2 cellular contexts compared by ENCODE assay signal in genomic region chr11:73366953-73367352, GRCh38.
TF ChIP-seq lines count a peak whose summit lies in the region.

No MANE protein-coding gene starts in this region.

TF ChIP-seq in GM12891, 5 proteins besides CTCF, POLR2A, EP300 and RAD21:
- TF ChIP-seq TAF1 (IDR thresholded peaks at IDR 0.05; ENCODE audit: low read depth, low read length) (no peak), POU2F2 (IDR thresholded peaks at IDR 0.05; ENCODE audit: low read depth, low read length) (no peak), SPI1 (IDR thresholded peaks at IDR 0.05; ENCODE audit: low read depth, low read length) (no peak), POLR2AphosphoS5 (IDR thresholded peaks at IDR 0.05; ENCODE audit: low read depth, low read length) (no peak), PAX5 (IDR thresholded peaks at IDR 0.05; ENCODE audit: insufficient read depth, low read length, severe bottlenecking) (no peak)

TF ChIP-seq in GM12878, 131 proteins besides CTCF, POLR2A, EP300 and RAD21:
- TF ChIP-seq SMAD5 (IDR thresholded peaks at IDR 0.05; ENCODE audit: low read depth) (no peak), CREB1 (IDR thresholded peaks at IDR 0.05; ENCODE audit: low read depth) (no peak), SUPT20H (IDR thresholded peaks at IDR 0.05; ENCODE audit: borderline replicate concordance, control insufficient read depth, low read depth, low read length) (no peak)
